In genomic region chr6:117317261-117317660, GRCh38 we compare ENCODE assay signal across 8 cellular contexts. TPM values are rescaled to one million over a fixed set of nuclear protein-coding genes. Genes with fewer than 3 reads are reported as not detected.
A peak's percentile ranks its signal among the peaks of the same experiment; 100 is the strongest.
DNase-seq lines count a peak whose midpoint lies in the region; ATAC-seq and TF ChIP-seq lines count a peak whose summit lies in the region.

No MANE protein-coding gene starts in this region.

- intact Hi-C loops in left colon (cut with DNase I, micrococcal nuclease) = loop anchor here in 1 of 2 donors (10.0 kb wide), 1 partner anchor 342 kb away; no protein-coding TSS in a partner anchor

- peak; percentile 69 for DNase-seq in DMS53 (lab: John Stamatoyannopoulos, UW)
- DNase-seq in left colon = no peak
- no peak for DNase-seq in mesenteric fat pad (ENCODE audit: low spot score)
- DNase-seq in stimulated activated CD4-positive, alpha-beta T cell treated with anti-CD3 and anti-CD28 coated beads, Interleukin-15, amount 100 ng/mL, for 24 hours = no peak
- no peak for DNase-seq in NCI-H2029 treated with DMSO at 0.1 percent for 48 hours (lab: John Stamatoyannopoulos, UW)

- ATAC-seq in HG02870 (IDR thresholded peaks at IDR 0.05; ENCODE audit: unreplicated experiment) = peak; percentile 53
- ATAC-seq in SK-N-SH treated with all-trans-retinoic acid at 6 μM for 48 hours = peak; percentile 71
- peak; percentile 54 for ATAC-seq in left colon
- no peak for ATAC-seq in GM19467 (IDR thresholded peaks at IDR 0.05; ENCODE audit: unreplicated experiment)

TF ChIP-seq in SK-N-SH treated with all-trans-retinoic acid at 6 μM for 48 hours, 23 proteins besides CTCF, POLR2A, EP300 and RAD21:
- TF ChIP-seq ZC3H10 (CRISPR knock-in tag; IDR thresholded peaks at IDR 0.05) = no peak
- no peak for TF ChIP-seq POU6F1 (CRISPR knock-in tag; IDR thresholded peaks at IDR 0.05; ENCODE audit: borderline replicate concordance, low read depth)
- TF ChIP-seq ARNTL (CRISPR knock-in tag; IDR thresholded peaks at IDR 0.05; ENCODE audit: borderline replicate concordance, low read depth) = no peak
- TF ChIP-seq RARB (CRISPR knock-in tag; IDR thresholded peaks at IDR 0.05) = no peak
- no peak for TF ChIP-seq ZNF565 (CRISPR knock-in tag; conservative IDR thresholded peaks at IDR 0.05; ENCODE audit: low read depth)
- no peak for TF ChIP-seq CREB5 (CRISPR knock-in tag; IDR thresholded peaks at IDR 0.05; ENCODE audit: low read depth)
- no peak for TF ChIP-seq ZNF8 (CRISPR knock-in tag; IDR thresholded peaks at IDR 0.05)
- TF ChIP-seq PATZ1 (CRISPR knock-in tag; IDR thresholded peaks at IDR 0.05; ENCODE audit: borderline replicate concordance) = no peak
- no peak for TF ChIP-seq BACH2 (CRISPR knock-in tag; IDR thresholded peaks at IDR 0.05; ENCODE audit: borderline replicate concordance)
- no peak for TF ChIP-seq ISL1 (CRISPR knock-in tag; IDR thresholded peaks at IDR 0.05)
- TF ChIP-seq CSDC2 (CRISPR knock-in tag; IDR thresholded peaks at IDR 0.05) = no peak
- TF ChIP-seq ZNF70 (CRISPR knock-in tag; IDR thresholded peaks at IDR 0.05) = no peak
- TF ChIP-seq ESRRG (CRISPR knock-in tag; IDR thresholded peaks at IDR 0.05) = no peak
- TF ChIP-seq CSRNP3 (CRISPR knock-in tag; IDR thresholded peaks at IDR 0.05) = no peak
- no peak for TF ChIP-seq OSR1 (CRISPR knock-in tag; IDR thresholded peaks at IDR 0.05)
- no peak for TF ChIP-seq GLIS3 (CRISPR knock-in tag; IDR thresholded peaks at IDR 0.05)
- no peak for TF ChIP-seq TCF4 (CRISPR knock-in tag; IDR thresholded peaks at IDR 0.05; ENCODE audit: borderline replicate concordance)
- no peak for TF ChIP-seq PPARA (CRISPR knock-in tag; IDR thresholded peaks at IDR 0.05; ENCODE audit: borderline replicate concordance)
TF ChIP-seq in SK-N-SH treated with all-trans-retinoic acid at 6 μM for 48 hours: peak in this region for 0.

RNA-seq across cellular contexts. Expression of gene VGLL2, which starts 51.9 kb away (rescaled TPM):
- total RNA-seq in left colon = not detected
- not detected for total RNA-seq in mesenteric fat pad
